8 cellular contexts compared by ENCODE assay signal in the genomic region with DNA sequence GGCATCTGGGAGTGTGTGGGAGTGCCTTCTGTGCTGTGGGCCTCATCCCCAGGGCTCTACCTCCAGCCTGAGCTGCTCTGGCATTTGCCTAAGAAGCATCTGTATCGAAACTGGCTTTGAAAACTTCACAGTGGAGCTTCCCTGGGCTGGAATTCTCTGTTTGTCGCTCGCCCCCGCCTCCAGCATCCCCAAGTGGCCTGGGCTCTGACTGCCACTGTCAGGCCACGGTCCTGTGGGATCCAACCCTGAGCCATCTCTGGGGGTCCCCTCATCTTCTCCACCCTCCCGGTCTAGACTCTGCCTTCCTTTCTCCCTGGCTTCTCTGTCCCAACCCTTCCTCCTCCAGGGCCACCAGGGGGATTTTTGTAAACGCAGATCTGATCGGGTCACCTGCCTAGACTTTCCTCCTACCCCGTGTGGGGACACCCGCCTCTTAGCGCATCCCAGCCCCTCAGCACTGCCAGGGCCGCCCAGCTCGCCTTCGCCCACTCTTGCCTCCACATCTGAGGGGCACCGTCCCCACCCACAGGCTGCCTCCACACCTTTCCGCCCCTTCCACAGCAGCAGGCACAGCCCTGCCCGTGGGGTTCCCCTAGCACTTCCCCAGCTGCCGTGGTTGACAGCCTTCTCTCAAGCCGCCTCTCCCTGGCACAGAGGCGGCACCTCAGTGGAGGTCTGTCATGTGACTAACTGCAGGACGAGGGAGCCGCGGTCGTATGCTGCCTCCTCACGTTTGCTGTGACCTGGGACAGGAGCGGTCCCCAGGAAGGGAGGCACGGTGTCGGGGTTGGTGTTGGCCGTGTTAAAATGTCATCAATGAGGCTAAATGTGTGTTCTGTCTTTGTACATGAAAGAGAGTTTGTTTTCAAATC. TPM values are rescaled to one million over a fixed set of nuclear protein-coding genes. Genes with fewer than 3 reads are reported as not detected.
DNase-seq lines count a peak whose midpoint lies in the region; ATAC-seq, FAIRE-seq and TF ChIP-seq lines count a peak whose summit lies in the region.

No MANE protein-coding gene starts in this region.

- POLR2A ChIA-PET in HepG2 (lab: Yijun Ruan, JAX), result no interaction called here

- TF ChIP-seq EP300 in HepG2 (IDR thresholded peaks at IDR 0.05; ENCODE audit: low read depth in 2 of 2, low read length in 2 of 2) (no peak), HepG2 (CRISPR knock-in tag; IDR thresholded peaks at IDR 0.05; ENCODE audit: borderline replicate concordance) (no peak)

- H3K4me1 ChIP-seq in liver (ENCODE audit: control insufficient read depth in 4 of 4, insufficient read depth in 4 of 4, low read length in 3 of 4) (peaks cover 21 to 44% (median 28%) of the 10 kb centered on the region in 4 donors), HepG2 (ENCODE audit: insufficient read depth, low read length) (peaks cover 60% of the 10 kb centered on the region), OCI-LY3 (ENCODE audit: low read length) (peaks cover 20% of the 10 kb centered on the region), keratinocyte (ENCODE audit: control insufficient read depth, extremely low read depth, insufficient read depth, low read length) (peaks cover 3% of the 10 kb centered on the region)

- in situ Hi-C loops in HepG2 (cut with HindIII; ENCODE audit: extremely low pct_ligation_motif_present, low pct_unique_long_range_greater_than_20kb), result no loop called here

- TF ChIP-seq POLR2A in HepG2 (IDR thresholded peaks at IDR 0.05; ENCODE audit: insufficient read depth in 1 of 2, low read depth in 2 of 2, low read length in 2 of 2), result no peak

- H4K20me1 ChIP-seq in HepG2 (ENCODE audit: insufficient read depth, low read length) (peaks cover 31% of the 10 kb centered on the region), OCI-LY3 (ENCODE audit: insufficient read depth, low read length) (no peaks in the 10 kb centered on the region), keratinocyte (ENCODE audit: control insufficient read depth, extremely low read depth, insufficient read depth, low read length) (peaks cover 3% of the 10 kb centered on the region)

- no peak for TF ChIP-seq CTCF in liver (IDR thresholded peaks at IDR 0.05; ENCODE audit: low read depth, low read length, missing input control)
- no peak for TF ChIP-seq CTCF in HepG2 (CRISPR knock-in tag; IDR thresholded peaks at IDR 0.05)
- peak; percentile 75 for TF ChIP-seq CTCF in OCI-LY3 (IDR thresholded peaks at IDR 0.05; ENCODE audit: low read depth, low read length)
- peak; percentile 32 to 76 (median 52) for TF ChIP-seq CTCF in keratinocyte (optimal IDR thresholded peaks at IDR 0.05 in 1 of 3, IDR thresholded peaks at IDR 0.05 in 1 of 3, conservative IDR thresholded peaks at IDR 0.05 in 1 of 3; ENCODE audit: extremely low read depth in 1 of 3, insufficient read depth in 2 of 3, low read length in 3 of 3)

- dilution Hi-C loops in keratinocyte (cut with MboI; ENCODE audit: extremely low pct_ligation_motif_present, low sequenced_read_pairs), result no loop called here

- FAIRE-seq in HepG2 (lab: Jason Lieb, UNC) (no peak), keratinocyte (lab: Jason Lieb, UNC) (no peak)

- ATAC-seq in HepG2, result no peak
- no peak for ATAC-seq in HG03565 (IDR thresholded peaks at IDR 0.05; ENCODE audit: unreplicated experiment)

- peak; percentile 55 to 60 for TF ChIP-seq RAD21 in liver (IDR thresholded peaks at IDR 0.05)
- TF ChIP-seq RAD21 in HepG2 (CRISPR knock-in tag; IDR thresholded peaks at IDR 0.05), result no peak

- BruUV-seq in HepG2 (replicated peaks; lab: Mats Ljungman, UMichigan), result no TSS peak

- no peaks in the 10 kb centered on the region for H3K9me1 ChIP-seq in keratinocyte (ENCODE audit: control insufficient read depth, extremely low read depth, insufficient read depth, low read length)

- H3K36me3 ChIP-seq in liver (ENCODE audit: control insufficient read depth in 4 of 4, insufficient read depth in 3 of 4, low read depth in 1 of 4, low read length in 3 of 4), result peaks cover 0 to 4% (median under 1%) of the 10 kb centered on the region in 4 donors
- H3K36me3 ChIP-seq in HepG2 (replicated peaks in 1 of 2; ENCODE audit: control insufficient read depth in 1 of 2, insufficient read depth in 2 of 2, low read length in 2 of 2), result peaks cover 0 to 2% of the 10 kb centered on the region in 2 experiments; a peak in 1 of 5 replicates
- H3K36me3 ChIP-seq in OCI-LY3 (replicated peaks; ENCODE audit: low read depth, low read length), result no peaks in the 10 kb centered on the region
- no peaks in the 10 kb centered on the region for H3K36me3 ChIP-seq in keratinocyte (ENCODE audit: control insufficient read depth in 2 of 2, extremely low read depth in 1 of 2, insufficient read depth in 2 of 2, low read length in 2 of 2)

- WGBS in liver, result 69% methylated on average over 29 of the region's 29 CpGs
- WGBS in HepG2 (ENCODE audit: low lambda C conversion rate), result 92% methylated on average over 28 of the region's 29 CpGs

- H3K9ac ChIP-seq in liver (ENCODE audit: low read depth in 1 of 2, low read length in 2 of 2), result no peak overlapping the region
- H3K9ac ChIP-seq in HepG2 (ENCODE audit: insufficient read depth, low read depth, low read length), result no peak overlapping the region
- peak overlapping the region; percentile 63 for H3K9ac ChIP-seq in OCI-LY3 (ENCODE audit: low read length)
- H3K9ac ChIP-seq in keratinocyte (ENCODE audit: control insufficient read depth, extremely low read depth, insufficient read depth, low read length), result no peak overlapping the region

- no peak overlapping the region for H3K4me3 ChIP-seq in liver (ENCODE audit: low read depth in 1 of 3, low read length in 3 of 3)
- H3K4me3 ChIP-seq in HepG2 (replicated peaks in 1 of 3; ENCODE audit: insufficient read depth in 1 of 3, low read depth in 2 of 3, low read length in 3 of 3), result no peak overlapping the region
- peak overlapping the region; percentile 75 for H3K4me3 ChIP-seq in OCI-LY3 (ENCODE audit: low read length)
- H3K4me3 ChIP-seq in keratinocyte (ENCODE audit: control insufficient read depth in 2 of 3, extremely low read depth in 1 of 3, insufficient read depth in 2 of 3, low read depth in 1 of 3, low read length in 3 of 3), result no peak overlapping the region

- DNase-seq in HepG2 (ENCODE audit: low spot score), result no peak
- DNase-seq in activated naive CD4-positive, alpha-beta T cell treated with Interleukin-2 at 50 U/mL for 16 hours, result peak; percentile 75
- no peak for DNase-seq in keratinocyte (ENCODE audit: low read depth, low spot score)
- peak; percentile 59 to 74 (median 63) for DNase-seq in stimulated activated CD4-positive, alpha-beta T cell treated with anti-CD3 and anti-CD28 coated beads, TNF-alpha, amount 100 ng/mL, for 1 hour (ENCODE audit: low read depth in 3 of 3, low spot score in 1 of 3)
- DNase-seq in 8988T, result no peak

- CTCF ChIA-PET in HepG2 (lab: Yijun Ruan, JAX; ENCODE audit: low intra/inter-chr PET ratio, low total read pairs), result no interaction called here

- H3K27ac ChIP-seq in liver (ENCODE audit: low read depth in 1 of 2, low read length in 2 of 2) (no peak overlapping the region), HepG2 (ENCODE audit: extremely low read length, insufficient read depth, low read length) (no peak overlapping the region), OCI-LY3 (ENCODE audit: low read length) (peak overlapping the region; percentile 35), keratinocyte (ENCODE audit: control insufficient read depth, insufficient read depth, low read length) (no peak overlapping the region)

- intact Hi-C loops in HepG2 (cut with micrococcal nuclease; ENCODE audit: unreplicated experiment), result no loop called here

- H3K4me2 ChIP-seq in HepG2 (ENCODE audit: low read depth, low read length), result no peak overlapping the region
- peak overlapping the region; percentile 99 for H3K4me2 ChIP-seq in OCI-LY3 (ENCODE audit: low read length)
- peak overlapping the region; percentile 43 for H3K4me2 ChIP-seq in keratinocyte (ENCODE audit: control insufficient read depth, extremely low read depth, insufficient read depth, low read depth, low read length)

- H2AFZ ChIP-seq in HepG2 (ENCODE audit: low read length) (no peak overlapping the region), OCI-LY3 (ENCODE audit: low read depth, low read length) (peak overlapping the region; percentile 84), keratinocyte (ENCODE audit: control insufficient read depth, low read length) (peak overlapping the region; percentile 35)

- H3K27me3 ChIP-seq in liver (ENCODE audit: control insufficient read depth in 4 of 4, insufficient read depth in 4 of 4, low read length in 3 of 4) (no peaks in the 10 kb centered on the region), HepG2 (ENCODE audit: control insufficient read depth in 1 of 2, insufficient read depth in 2 of 2, low read length in 2 of 2) (no peaks in the 10 kb centered on the region), OCI-LY3 (ENCODE audit: low read depth, low read length) (no peaks in the 10 kb centered on the region), keratinocyte (ENCODE audit: control insufficient read depth, extremely low read depth, insufficient read depth, low read length) (no peaks in the 10 kb centered on the region)

- H3K79me2 ChIP-seq in HepG2 (ENCODE audit: insufficient read depth, low read length), result peaks cover 35% of the 10 kb centered on the region
- H3K79me2 ChIP-seq in OCI-LY3 (ENCODE audit: low read length), result 0 out of 2 replicates have a peak, but pooled peaks cover 5% of the 10 kb centered on the region
- no peaks in the 10 kb centered on the region for H3K79me2 ChIP-seq in keratinocyte (ENCODE audit: control insufficient read depth, insufficient read depth, low read length)

- H3K9me3 ChIP-seq in liver (ENCODE audit: control insufficient read depth in 4 of 4, low read length in 3 of 4) (no peaks in the 10 kb centered on the region), HepG2 (ENCODE audit: low read length) (no peaks in the 10 kb centered on the region), OCI-LY3 (ENCODE audit: insufficient read depth, low read length) (no peaks in the 10 kb centered on the region), keratinocyte (ENCODE audit: control insufficient read depth, low read depth, low read length) (no peaks in the 10 kb centered on the region)

RNA-seq across cellular contexts. Expression of a gene that starts 12.0 kb away (rescaled TPM):
- total RNA-seq in liver, result 10 to 100 TPM; 14.6 to 22.3 TPM
- 1 to 10 TPM; 8.4 TPM for polyA plus RNA-seq in liver
- total RNA-seq in HepG2 (2016; rRNA removed; fragmentation: Illumina TruSeq; extraction: Trizol), result 13.7 and 17.6 TPM in 2 replicates
- 1.3 and 1.4 TPM in 2 replicates for total RNA-seq in HepG2 (2016; cell fraction: cytosol; rRNA removed; fragmentation: Illumina TruSeq; extraction: Trizol; ENCODE audit: low read depth)
- 12.6 and 15.8 TPM in 2 replicates for total RNA-seq in HepG2 (2016; cell fraction: insoluble cytoplasmic fraction; rRNA removed; fragmentation: Illumina TruSeq; extraction: Trizol)
- total RNA-seq in HepG2 (2016; cell fraction: membrane; rRNA removed; fragmentation: Illumina TruSeq; extraction: Trizol), result 4.8 and 5.7 TPM in 2 replicates
- total RNA-seq in HepG2 (2016; cell fraction: nucleus; rRNA removed; fragmentation: Illumina TruSeq; extraction: Trizol), result 12.6 and 14.4 TPM in 2 replicates
- 7.7 and 8.4 TPM in 2 replicates for polyA plus RNA-seq in HepG2 (2011; rRNA removed)
- polyA plus RNA-seq in HepG2 (2011; cell fraction: cytosol; rRNA removed), result 3.7 and 4.9 TPM in 2 replicates
- polyA plus RNA-seq in HepG2 (2011; cell fraction: nucleus; rRNA removed), result 29.9 and 35.0 TPM in 2 replicates
- 5.7 TPM in 2 replicates for polyA plus RNA-seq in HepG2 (2012)
- 1.0 and 1.2 TPM in 2 replicates for polyA plus RNA-seq in HepG2 (2016; cell fraction: cytosol; fragmentation: Illumina TruSeq; extraction: Trizol; ENCODE audit: low read depth)
- 8.4 and 11.8 TPM in 2 replicates for polyA plus RNA-seq in HepG2 (2016; cell fraction: insoluble cytoplasmic fraction; fragmentation: Illumina TruSeq; extraction: Trizol; ENCODE audit: low read depth)
- 2.4 and 3.2 TPM in 2 replicates for polyA plus RNA-seq in HepG2 (2016; cell fraction: membrane; fragmentation: Illumina TruSeq; extraction: Trizol; ENCODE audit: low read depth)
- polyA plus RNA-seq in HepG2 (2016; cell fraction: nucleus; fragmentation: Illumina TruSeq; extraction: Trizol; ENCODE audit: insufficient read depth, low read depth), result 22.4 and 24.8 TPM in 2 replicates
- polyA minus RNA-seq in HepG2 (2011; rRNA and poly(A)+ RNA removed; ENCODE audit: low replicate concordance), result 11.0 and 28.2 TPM in 2 replicates
- 9.1 and 10.4 TPM in 2 replicates for polyA minus RNA-seq in HepG2 (2011; cell fraction: cytosol; rRNA and poly(A)+ RNA removed)
- 10.0 and 13.8 TPM in 2 replicates for polyA minus RNA-seq in HepG2 (2011; cell fraction: nucleus; rRNA and poly(A)+ RNA removed)
- 2.4 to 3.6 TPM (median 3.0 TPM) in 3 replicates for polyA plus RNA-seq in keratinocyte
- 0.49 TPM for polyA plus RNA-seq in keratinocyte (2011; ENCODE audit: low read depth)
- 2.9 and 3.1 TPM in 2 replicates for polyA plus RNA-seq in keratinocyte (2011; cell fraction: cytosol; rRNA removed)
- polyA plus RNA-seq in keratinocyte (2011; cell fraction: nucleus; rRNA removed), result 8.8 and 10.1 TPM in 2 replicates
- 1.6 and 4.4 TPM in 2 replicates for polyA plus RNA-seq in keratinocyte (2012; ENCODE audit: low replicate concordance)
- 6.2 to 9.5 TPM (median 7.9 TPM) in 3 replicates for polyA minus RNA-seq in keratinocyte
- polyA minus RNA-seq in keratinocyte (2011; cell fraction: cytosol; rRNA and poly(A)+ RNA removed), result 9.8 TPM
- 10.2 and 11.2 TPM in 2 replicates for polyA minus RNA-seq in keratinocyte (2011; cell fraction: nucleus; rRNA and poly(A)+ RNA removed)

RNA-seq across cellular contexts. Expression of a gene that starts 15.8 kb away (rescaled TPM):
- total RNA-seq in liver, result 1 to 10 TPM in 1 of 2 donors, under 1 TPM in 1; 0.19 to 2.3 TPM
- polyA plus RNA-seq in liver, result under 1 TPM in 1 of 2 donors, not detected in 1; 0.28 TPM
- total RNA-seq in HepG2 (2016; rRNA removed; fragmentation: Illumina TruSeq; extraction: Trizol), result 0.20 and 0.35 TPM in 2 replicates
- total RNA-seq in HepG2 (2016; cell fraction: cytosol; rRNA removed; fragmentation: Illumina TruSeq; extraction: Trizol; ENCODE audit: low read depth), result not detected in 2 replicates
- total RNA-seq in HepG2 (2016; cell fraction: insoluble cytoplasmic fraction; rRNA removed; fragmentation: Illumina TruSeq; extraction: Trizol), result 0.15 and 0.30 TPM in 2 replicates
- total RNA-seq in HepG2 (2016; cell fraction: membrane; rRNA removed; fragmentation: Illumina TruSeq; extraction: Trizol), result 0.25 TPM in 1 of 2 replicates, not detected in the other
- total RNA-seq in HepG2 (2016; cell fraction: nucleus; rRNA removed; fragmentation: Illumina TruSeq; extraction: Trizol), result 0.19 and 0.28 TPM in 2 replicates
- polyA plus RNA-seq in HepG2 (2011; rRNA removed), result 0.09 and 0.29 TPM in 2 replicates
- polyA plus RNA-seq in HepG2 (2011; cell fraction: cytosol; rRNA removed), result 0.12 and 0.15 TPM in 2 replicates
- polyA plus RNA-seq in HepG2 (2011; cell fraction: nucleus; rRNA removed), result 0.66 and 0.79 TPM in 2 replicates
- polyA plus RNA-seq in HepG2 (2012), result 0.07 and 0.11 TPM in 2 replicates
- polyA plus RNA-seq in HepG2 (2016; cell fraction: cytosol; fragmentation: Illumina TruSeq; extraction: Trizol; ENCODE audit: low read depth), result 0.08 TPM in 1 of 2 replicates, not detected in the other
- not detected in 2 replicates for polyA plus RNA-seq in HepG2 (2016; cell fraction: insoluble cytoplasmic fraction; fragmentation: Illumina TruSeq; extraction: Trizol; ENCODE audit: low read depth)
- polyA plus RNA-seq in HepG2 (2016; cell fraction: membrane; fragmentation: Illumina TruSeq; extraction: Trizol; ENCODE audit: low read depth), result not detected in 2 replicates
- polyA plus RNA-seq in HepG2 (2016; cell fraction: nucleus; fragmentation: Illumina TruSeq; extraction: Trizol; ENCODE audit: insufficient read depth, low read depth), result 0.23 TPM in 1 of 2 replicates, not detected in the other
- 0.49 and 1.4 TPM in 2 replicates for polyA minus RNA-seq in HepG2 (2011; rRNA and poly(A)+ RNA removed; ENCODE audit: low replicate concordance)
- polyA minus RNA-seq in HepG2 (2011; cell fraction: cytosol; rRNA and poly(A)+ RNA removed), result 0.59 and 0.62 TPM in 2 replicates
- 0.39 and 0.62 TPM in 2 replicates for polyA minus RNA-seq in HepG2 (2011; cell fraction: nucleus; rRNA and poly(A)+ RNA removed)
- not detected in 3 replicates for polyA plus RNA-seq in keratinocyte
- polyA plus RNA-seq in keratinocyte (2011; ENCODE audit: low read depth), result not detected
- polyA plus RNA-seq in keratinocyte (2011; cell fraction: cytosol; rRNA removed), result 0.03 TPM in 1 of 2 replicates, not detected in the other
- not detected in 2 replicates for polyA plus RNA-seq in keratinocyte (2011; cell fraction: nucleus; rRNA removed)
- polyA plus RNA-seq in keratinocyte (2012; ENCODE audit: low replicate concordance), result not detected in 2 replicates
- polyA minus RNA-seq in keratinocyte, result not detected in 3 replicates
- polyA minus RNA-seq in keratinocyte (2011; cell fraction: cytosol; rRNA and poly(A)+ RNA removed), result not detected
- not detected in 2 replicates for polyA minus RNA-seq in keratinocyte (2011; cell fraction: nucleus; rRNA and poly(A)+ RNA removed)

RNA-seq across cellular contexts. Expression of a gene that starts 26.9 kb away (rescaled TPM):
- total RNA-seq in liver (10 to 100 TPM; 17.6 to 27.3 TPM), HepG2 (2016; rRNA removed; fragmentation: Illumina TruSeq; extraction: Trizol) (7.2 and 10.4 TPM in 2 replicates)
- polyA plus RNA-seq in liver (100 to 1,000 TPM in 1 of 2 donors, 10 to 100 TPM in 1; 93.8 to 132 TPM), HepG2 (2011; rRNA removed) (20.1 and 21.1 TPM in 2 replicates), keratinocyte (10.6 to 109 TPM (median 11.4 TPM) in 3 replicates)
- total RNA-seq in HepG2 (2016; cell fraction: cytosol; rRNA removed; fragmentation: Illumina TruSeq; extraction: Trizol; ENCODE audit: low read depth), result 7.6 and 9.4 TPM in 2 replicates
- 5.7 and 10.1 TPM in 2 replicates for total RNA-seq in HepG2 (2016; cell fraction: insoluble cytoplasmic fraction; rRNA removed; fragmentation: Illumina TruSeq; extraction: Trizol)
- total RNA-seq in HepG2 (2016; cell fraction: membrane; rRNA removed; fragmentation: Illumina TruSeq; extraction: Trizol), result 11.1 and 14.0 TPM in 2 replicates
- total RNA-seq in HepG2 (2016; cell fraction: nucleus; rRNA removed; fragmentation: Illumina TruSeq; extraction: Trizol), result 13.6 and 17.3 TPM in 2 replicates
- 29.7 and 32.0 TPM in 2 replicates for polyA plus RNA-seq in HepG2 (2011; cell fraction: cytosol; rRNA removed)
- polyA plus RNA-seq in HepG2 (2011; cell fraction: nucleus; rRNA removed), result 42.5 and 51.4 TPM in 2 replicates
- 133 and 154 TPM in 2 replicates for polyA plus RNA-seq in HepG2 (2012)
- polyA plus RNA-seq in HepG2 (2016; cell fraction: cytosol; fragmentation: Illumina TruSeq; extraction: Trizol; ENCODE audit: low read depth), result 106 and 119 TPM in 2 replicates
- polyA plus RNA-seq in HepG2 (2016; cell fraction: insoluble cytoplasmic fraction; fragmentation: Illumina TruSeq; extraction: Trizol; ENCODE audit: low read depth), result 50.3 and 60.7 TPM in 2 replicates
- polyA plus RNA-seq in HepG2 (2016; cell fraction: membrane; fragmentation: Illumina TruSeq; extraction: Trizol; ENCODE audit: low read depth), result 97.9 and 104 TPM in 2 replicates
- polyA plus RNA-seq in HepG2 (2016; cell fraction: nucleus; fragmentation: Illumina TruSeq; extraction: Trizol; ENCODE audit: insufficient read depth, low read depth), result 168 and 190 TPM in 2 replicates
- polyA minus RNA-seq in HepG2 (2011; rRNA and poly(A)+ RNA removed; ENCODE audit: low replicate concordance), result 20.0 and 29.5 TPM in 2 replicates
- 52.8 and 62.5 TPM in 2 replicates for polyA minus RNA-seq in HepG2 (2011; cell fraction: cytosol; rRNA and poly(A)+ RNA removed)
- 10.4 and 11.5 TPM in 2 replicates for polyA minus RNA-seq in HepG2 (2011; cell fraction: nucleus; rRNA and poly(A)+ RNA removed)
- 169 TPM for polyA plus RNA-seq in keratinocyte (2011; ENCODE audit: low read depth)
- polyA plus RNA-seq in keratinocyte (2011; cell fraction: cytosol; rRNA removed), result 40.0 and 100 TPM in 2 replicates
- polyA plus RNA-seq in keratinocyte (2011; cell fraction: nucleus; rRNA removed), result 79.4 and 81.9 TPM in 2 replicates
- 218 and 435 TPM in 2 replicates for polyA plus RNA-seq in keratinocyte (2012; ENCODE audit: low replicate concordance)
- 17.6 to 114 TPM (median 20.6 TPM) in 3 replicates for polyA minus RNA-seq in keratinocyte
- polyA minus RNA-seq in keratinocyte (2011; cell fraction: cytosol; rRNA and poly(A)+ RNA removed), result 241 TPM
- polyA minus RNA-seq in keratinocyte (2011; cell fraction: nucleus; rRNA and poly(A)+ RNA removed), result 36.1 and 43.0 TPM in 2 replicates

RNA-seq across cellular contexts. Expression of a gene that starts 27.0 kb away (rescaled TPM):
- 1 to 10 TPM in 1 of 2 donors, under 1 TPM in 1; 0.84 to 6.7 TPM for total RNA-seq in liver
- polyA plus RNA-seq in liver, result 1 to 10 TPM in 1 of 2 donors, under 1 TPM in 1; 0.71 to 1.3 TPM
- 19.7 and 24.4 TPM in 2 replicates for total RNA-seq in HepG2 (2016; rRNA removed; fragmentation: Illumina TruSeq; extraction: Trizol)
- 10.8 and 13.0 TPM in 2 replicates for total RNA-seq in HepG2 (2016; cell fraction: cytosol; rRNA removed; fragmentation: Illumina TruSeq; extraction: Trizol; ENCODE audit: low read depth)
- total RNA-seq in HepG2 (2016; cell fraction: insoluble cytoplasmic fraction; rRNA removed; fragmentation: Illumina TruSeq; extraction: Trizol), result 16.5 and 23.4 TPM in 2 replicates
- total RNA-seq in HepG2 (2016; cell fraction: membrane; rRNA removed; fragmentation: Illumina TruSeq; extraction: Trizol), result 18.0 and 21.4 TPM in 2 replicates
- 17.3 and 20.2 TPM in 2 replicates for total RNA-seq in HepG2 (2016; cell fraction: nucleus; rRNA removed; fragmentation: Illumina TruSeq; extraction: Trizol)
- polyA plus RNA-seq in HepG2 (2011; rRNA removed), result 5.9 and 6.2 TPM in 2 replicates
- polyA plus RNA-seq in HepG2 (2011; cell fraction: cytosol; rRNA removed), result 3.2 and 8.6 TPM in 2 replicates
- polyA plus RNA-seq in HepG2 (2011; cell fraction: nucleus; rRNA removed), result 28.4 and 38.0 TPM in 2 replicates
- 3.0 and 4.0 TPM in 2 replicates for polyA plus RNA-seq in HepG2 (2012)
- 11.9 and 12.7 TPM in 2 replicates for polyA plus RNA-seq in HepG2 (2016; cell fraction: cytosol; fragmentation: Illumina TruSeq; extraction: Trizol; ENCODE audit: low read depth)
- 19.2 and 19.4 TPM in 2 replicates for polyA plus RNA-seq in HepG2 (2016; cell fraction: insoluble cytoplasmic fraction; fragmentation: Illumina TruSeq; extraction: Trizol; ENCODE audit: low read depth)
- 14.6 and 18.0 TPM in 2 replicates for polyA plus RNA-seq in HepG2 (2016; cell fraction: membrane; fragmentation: Illumina TruSeq; extraction: Trizol; ENCODE audit: low read depth)
- 38.8 and 41.0 TPM in 2 replicates for polyA plus RNA-seq in HepG2 (2016; cell fraction: nucleus; fragmentation: Illumina TruSeq; extraction: Trizol; ENCODE audit: insufficient read depth, low read depth)
- polyA minus RNA-seq in HepG2 (2011; rRNA and poly(A)+ RNA removed; ENCODE audit: low replicate concordance), result 5.2 and 12.3 TPM in 2 replicates
- 2.5 and 3.1 TPM in 2 replicates for polyA minus RNA-seq in HepG2 (2011; cell fraction: cytosol; rRNA and poly(A)+ RNA removed)
- polyA minus RNA-seq in HepG2 (2011; cell fraction: nucleus; rRNA and poly(A)+ RNA removed), result 6.3 and 10.6 TPM in 2 replicates
- 2.4 to 2.8 TPM (median 2.7 TPM) in 3 replicates for polyA plus RNA-seq in keratinocyte
- not detected for polyA plus RNA-seq in keratinocyte (2011; ENCODE audit: low read depth)
- polyA plus RNA-seq in keratinocyte (2011; cell fraction: cytosol; rRNA removed), result 0.92 and 1.9 TPM in 2 replicates
- 3.4 and 3.7 TPM in 2 replicates for polyA plus RNA-seq in keratinocyte (2011; cell fraction: nucleus; rRNA removed)
- polyA plus RNA-seq in keratinocyte (2012; ENCODE audit: low replicate concordance), result 0.56 and 4.8 TPM in 2 replicates
- polyA minus RNA-seq in keratinocyte, result 1.8 to 7.6 TPM (median 2.3 TPM) in 3 replicates
- polyA minus RNA-seq in keratinocyte (2011; cell fraction: cytosol; rRNA and poly(A)+ RNA removed), result 3.3 TPM
- polyA minus RNA-seq in keratinocyte (2011; cell fraction: nucleus; rRNA and poly(A)+ RNA removed), result 1.4 and 3.8 TPM in 2 replicates

RNA-seq across cellular contexts. Expression of a gene that starts 33.3 kb away (rescaled TPM):
- total RNA-seq in liver, result 10 to 100 TPM; 20.9 to 25.3 TPM
- 10 to 100 TPM in 1 of 2 donors, 1 to 10 TPM in 1; 7.5 to 10.4 TPM for polyA plus RNA-seq in liver
- 13.8 and 39.1 TPM in 2 replicates for total RNA-seq in HepG2 (2016; rRNA removed; fragmentation: Illumina TruSeq; extraction: Trizol)
- total RNA-seq in HepG2 (2016; cell fraction: cytosol; rRNA removed; fragmentation: Illumina TruSeq; extraction: Trizol; ENCODE audit: low read depth), result 14.4 and 16.3 TPM in 2 replicates
- 15.5 and 37.7 TPM in 2 replicates for total RNA-seq in HepG2 (2016; cell fraction: insoluble cytoplasmic fraction; rRNA removed; fragmentation: Illumina TruSeq; extraction: Trizol)
- 11.4 and 12.8 TPM in 2 replicates for total RNA-seq in HepG2 (2016; cell fraction: membrane; rRNA removed; fragmentation: Illumina TruSeq; extraction: Trizol)
- total RNA-seq in HepG2 (2016; cell fraction: nucleus; rRNA removed; fragmentation: Illumina TruSeq; extraction: Trizol), result 56.5 and 57.9 TPM in 2 replicates
- polyA plus RNA-seq in HepG2 (2011; rRNA removed), result 33.5 and 51.3 TPM in 2 replicates
- polyA plus RNA-seq in HepG2 (2011; cell fraction: cytosol; rRNA removed), result 12.9 and 24.3 TPM in 2 replicates
- polyA plus RNA-seq in HepG2 (2011; cell fraction: nucleus; rRNA removed), result 624 and 803 TPM in 2 replicates
- 30.1 and 34.2 TPM in 2 replicates for polyA plus RNA-seq in HepG2 (2012)
- 5.3 and 8.4 TPM in 2 replicates for polyA plus RNA-seq in HepG2 (2016; cell fraction: cytosol; fragmentation: Illumina TruSeq; extraction: Trizol; ENCODE audit: low read depth)
- 11.9 and 12.8 TPM in 2 replicates for polyA plus RNA-seq in HepG2 (2016; cell fraction: insoluble cytoplasmic fraction; fragmentation: Illumina TruSeq; extraction: Trizol; ENCODE audit: low read depth)
- polyA plus RNA-seq in HepG2 (2016; cell fraction: membrane; fragmentation: Illumina TruSeq; extraction: Trizol; ENCODE audit: low read depth), result 7.2 and 9.8 TPM in 2 replicates
- 125 and 129 TPM in 2 replicates for polyA plus RNA-seq in HepG2 (2016; cell fraction: nucleus; fragmentation: Illumina TruSeq; extraction: Trizol; ENCODE audit: insufficient read depth, low read depth)
- polyA minus RNA-seq in HepG2 (2011; rRNA and poly(A)+ RNA removed; ENCODE audit: low replicate concordance), result 20.8 and 63.2 TPM in 2 replicates
- 11.8 and 13.7 TPM in 2 replicates for polyA minus RNA-seq in HepG2 (2011; cell fraction: cytosol; rRNA and poly(A)+ RNA removed)
- 81.2 and 102 TPM in 2 replicates for polyA minus RNA-seq in HepG2 (2011; cell fraction: nucleus; rRNA and poly(A)+ RNA removed)
- 8.9 to 26.3 TPM (median 12.0 TPM) in 3 replicates for polyA plus RNA-seq in keratinocyte
- 5.7 TPM for polyA plus RNA-seq in keratinocyte (2011; ENCODE audit: low read depth)
- polyA plus RNA-seq in keratinocyte (2011; cell fraction: cytosol; rRNA removed), result 4.4 and 8.3 TPM in 2 replicates
- 56.9 and 74.4 TPM in 2 replicates for polyA plus RNA-seq in keratinocyte (2011; cell fraction: nucleus; rRNA removed)
- 9.4 and 10.2 TPM in 2 replicates for polyA plus RNA-seq in keratinocyte (2012; ENCODE audit: low replicate concordance)
- 11.3 to 14.6 TPM (median 12.1 TPM) in 3 replicates for polyA minus RNA-seq in keratinocyte
- polyA minus RNA-seq in keratinocyte (2011; cell fraction: cytosol; rRNA and poly(A)+ RNA removed), result 26.7 TPM
- polyA minus RNA-seq in keratinocyte (2011; cell fraction: nucleus; rRNA and poly(A)+ RNA removed), result 23.6 and 25.0 TPM in 2 replicates

Comparison
In these comparisons a context has a peak if more than half of its experiments do, and no peak if none do; other contexts are left out.
1. CTCF ChIP-seq: peak in OCI-LY3 (single experiment) and keratinocyte (3 of 3); none in liver (single experiment) and HepG2 (single experiment).
2. DNase-seq: peak in activated naive CD4-positive, alpha-beta T cell treated with Interleukin-2 at 50 U/mL for 16 hours (single experiment) and stimulated activated CD4-positive, alpha-beta T cell treated with anti-CD3 and anti-CD28 coated beads, TNF-alpha, amount 100 ng/mL, for 1 hour (3 of 3); none in HepG2 (single experiment), keratinocyte (single experiment) and 8988T (single experiment).